1 cellular context compared by ENCODE assay signal in the genomic region with DNA sequence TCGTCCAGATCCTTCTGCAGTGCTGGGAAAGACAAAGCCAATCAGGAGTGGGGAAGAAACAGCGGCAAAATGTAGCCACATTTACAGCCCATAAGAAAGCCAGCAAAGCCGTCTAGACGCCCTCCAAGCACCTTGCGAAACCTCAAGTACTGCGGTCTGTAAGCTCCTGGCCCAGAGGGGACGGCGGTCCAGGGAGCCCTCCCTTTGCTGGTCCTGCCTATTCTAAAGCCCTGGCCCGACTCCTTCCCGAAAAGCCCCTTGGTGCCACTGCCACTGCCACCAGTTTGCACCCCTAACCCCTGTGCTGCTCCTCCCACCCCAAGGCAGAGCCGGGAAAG.
TF ChIP-seq lines count a peak whose summit lies in the region.

No MANE protein-coding gene starts in this region.

TF ChIP-seq in endothelial cell of umbilical vein, 7 proteins besides CTCF, POLR2A, EP300 and RAD21:
- TF ChIP-seq FOS (IDR thresholded peaks at IDR 0.05; ENCODE audit: borderline replicate concordance, insufficient read depth, low read length) = no peak
- no peak for TF ChIP-seq EZH2 (IDR thresholded peaks at IDR 0.05; ENCODE audit: borderline replicate concordance, low read depth, low read length, severe bottlenecking)
- TF ChIP-seq GATA2 (IDR thresholded peaks at IDR 0.05; ENCODE audit: insufficient read depth, insufficient read length, low read depth, low read length) = no peak
TF ChIP-seq in endothelial cell of umbilical vein: peak in this region for 0.
